In the genomic region with DNA sequence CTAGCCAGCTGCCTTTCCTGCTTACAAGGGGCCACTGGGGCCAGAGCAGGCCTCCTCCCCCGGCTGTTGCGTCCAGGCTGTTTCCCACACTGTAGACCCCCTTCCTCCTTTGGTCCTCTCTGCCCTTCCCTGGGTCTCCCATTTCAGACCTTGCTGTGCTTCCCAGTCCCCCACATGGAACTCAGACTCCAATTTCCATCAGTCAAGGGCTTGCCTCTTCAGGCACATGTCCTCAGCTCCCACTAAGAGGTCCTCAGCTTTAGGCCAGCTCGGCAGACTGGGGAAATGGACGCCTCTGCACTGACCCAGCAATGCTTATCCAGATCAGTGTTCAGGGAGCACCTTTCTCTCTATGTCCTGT, we compare ENCODE assay signal across 8 cellular contexts.
DNase-seq lines count a peak whose midpoint lies in the region; ATAC-seq and TF ChIP-seq lines count a peak whose summit lies in the region.

No MANE protein-coding gene starts in this region.

- peak overlapping the region; percentile 47 for H3K4me3 ChIP-seq in NB4 (ENCODE audit: low read depth, low read length)

- no peak for ATAC-seq in HG03196 (IDR thresholded peaks at IDR 0.05; ENCODE audit: unreplicated experiment)

- intact Hi-C loops in MCF 10A (cut with micrococcal nuclease) = loop anchor here (1.0 to 2.0 kb wide), 8 partner anchors 22 to 356 kb away; no protein-coding TSS in a partner anchor

- H3K4me3 Mint-ChIP-seq in MCF 10A (ENCODE audit: unreplicated experiment) (no peak overlapping the region), nephron (peak overlapping the region; percentile 63 to 79 (median 74))

- DNase-seq in NB4 (ENCODE audit: low read depth) (no peak), MCF 10A (ENCODE audit: unreplicated experiment) (no peak), GM19240 (ENCODE audit: insufficient read length, low spot score) (no peak), NCI-H2196 treated with DMSO at 0.1 percent for 48 hours (lab: John Stamatoyannopoulos, UW; ENCODE audit: unreplicated experiment) (no peak), GM13976 (ENCODE audit: low spot score) (no peak)

- POLR2A ChIA-PET in MCF 10A (lab: Yijun Ruan, JAX) = interaction anchor here (0.5 to 4.3 kb wide), 18 partner anchors 15 to 359 kb away, joined by 3 to 29 read pairs (median 6); a partner anchor contains a TSS

- H3K27ac ChIP-seq in 22Rv1 = peak overlapping the region; percentile 74

- CTCF ChIA-PET in MCF 10A (lab: Yijun Ruan, JAX) = interaction anchor here (0.6 to 6.0 kb wide), 49 partner anchors 8 to 740 kb away, joined by 3 to 86 read pairs (median 4); a partner anchor contains a TSS

- H3K27ac Mint-ChIP-seq in MCF 10A (ENCODE audit: low read depth, unreplicated experiment) (peak overlapping the region; percentile 76), nephron (peak overlapping the region; percentile 35 to 89 (median 81))

- in situ Hi-C loops in GM13976 (cut with MboI; ENCODE audit: low sequenced_read_pairs, unreplicated experiment) = loop anchor here (25.0 kb wide), 2 partner anchors 349 to 474 kb away; a partner anchor contains a TSS

- H3K36me3 Mint-ChIP-seq in MCF 10A (ENCODE audit: insufficient read depth, unreplicated experiment) (no peaks in the 10 kb centered on the region), nephron (ENCODE audit: low read depth) (peaks cover 4% of the 10 kb centered on the region)

- H3K27me3 Mint-ChIP-seq in MCF 10A (ENCODE audit: insufficient read depth, unreplicated experiment) (peaks cover 5% of the 10 kb centered on the region), nephron (ENCODE audit: low read depth) (peaks cover 3% of the 10 kb centered on the region)

- TF ChIP-seq CTCF in 22Rv1 (IDR thresholded peaks at IDR 0.05) (no peak), NB4 (IDR thresholded peaks at IDR 0.05; ENCODE audit: low read depth, low read length) (no peak), MCF 10A (IDR thresholded peaks at IDR 0.05; ENCODE audit: unreplicated experiment) (no peak), nephron (IDR thresholded peaks at IDR 0.05; ENCODE audit: unreplicated experiment in 3 of 3) (no peak), GM13976 (IDR thresholded peaks at IDR 0.05; ENCODE audit: borderline replicate concordance, control extremely low read depth, extremely low read depth, insufficient read depth, missing control alignments) (no peak)

- no TSS peak for BruUV-seq in MCF 10A (replicated peaks; lab: Mats Ljungman, UMichigan)

- TF ChIP-seq POLR2A in NB4 (IDR thresholded peaks at IDR 0.05; ENCODE audit: extremely low read depth, insufficient read length) = no peak

- H3K9me3 Mint-ChIP-seq in MCF 10A (ENCODE audit: unreplicated experiment) (no peaks in the 10 kb centered on the region), nephron (peaks cover 5% of the 10 kb centered on the region)

- H3K4me1 Mint-ChIP-seq in MCF 10A (ENCODE audit: insufficient read depth, unreplicated experiment) (peaks cover 6% of the 10 kb centered on the region), nephron (peaks cover 7% of the 10 kb centered on the region)
